ENCODE assay signal across 1 cellular context in genomic region chr22:22918297-22918965, GRCh38.
A peak's percentile ranks its signal among the peaks of the same experiment; 100 is the strongest.
TF ChIP-seq lines count a peak whose summit lies in the region.

No MANE protein-coding gene starts in this region.

TF ChIP-seq in K562, 482 proteins besides CTCF, POLR2A, EP300 and RAD21 (continued from another document):
- TF ChIP-seq JUND (IDR thresholded peaks at IDR 0.05; ENCODE audit: borderline replicate concordance, low read depth, low read length) (no peak), JUND (tag; IDR thresholded peaks at IDR 0.05; ENCODE audit: borderline replicate concordance, low read depth, low read length) (no peak), ZNF184 (CRISPR knock-in tag; IDR thresholded peaks at IDR 0.05) (peak; percentile 68), HNRNPUL1 (IDR thresholded peaks at IDR 0.05; ENCODE audit: low read length) (no peak), ZNF146 (CRISPR knock-in tag; IDR thresholded peaks at IDR 0.05; ENCODE audit: unreplicated experiment) (no peak), MYNN (IDR thresholded peaks at IDR 0.05) (no peak), MYNN (CRISPR knock-in tag; IDR thresholded peaks at IDR 0.05) (peak; percentile 72; the same call in 1 of the 2 replicates), SIX5 (IDR thresholded peaks at IDR 0.05; ENCODE audit: borderline replicate concordance in 1 of 2, insufficient read depth in 1 of 2, low read depth in 1 of 2, low read length in 2 of 2) (no peak), ZNF407 (IDR thresholded peaks at IDR 0.05; ENCODE audit: low read depth) (no peak), YY1 (IDR thresholded peaks at IDR 0.05; ENCODE audit: borderline replicate concordance in 1 of 3, control insufficient read depth in 1 of 3, extremely low read depth in 1 of 3, insufficient read depth in 3 of 3, insufficient read length in 1 of 3, insufficient replicate concordance in 2 of 3, low read depth in 1 of 3, low read length in 2 of 3) (peak in 1 of 3 experiments; percentile 9), ZNF639 (CRISPR knock-in tag; conservative IDR thresholded peaks at IDR 0.05 in 1 of 2, IDR thresholded peaks at IDR 0.05 in 1 of 2) (peak in 1 of 2 experiments; percentile 96; a peak in 2 of 4 replicates), ZBTB40 (IDR thresholded peaks at IDR 0.05) (no peak), ZBTB40 (CRISPR knock-in tag; IDR thresholded peaks at IDR 0.05) (peak; percentile 53; the same call in 1 of the 2 replicates)
